In genomic region chr4:126592088-126592487, GRCh38 we compare ENCODE assay signal across 17 cellular contexts.
A peak's percentile ranks its signal among the peaks of the same experiment; 100 is the strongest.
DNase-seq lines count a peak whose midpoint lies in the region; ATAC-seq and TF ChIP-seq lines count a peak whose summit lies in the region.
"Had no signal": no experiment of that assay in that cellular context is flagged by ENCODE, and none has a peak within 500 bp of the region (broad histone marks: within the 10 kb centered on the region; RNA-seq: fewer than 3 reads in every experiment).

No MANE protein-coding gene starts in this region.

- peaks cover 5% of the 10 kb centered on the region for H3K36me3 Mint-ChIP-seq in chondrocyte (ENCODE audit: low read depth)
- H3K36me3 Mint-ChIP-seq in effector memory CD8-positive, alpha-beta T cell (ENCODE audit: insufficient read depth), result no peaks in the 10 kb centered on the region
- H3K36me3 Mint-ChIP-seq: natural killer cell had no signal

- no peaks in the 10 kb centered on the region for H3K36me3 ChIP-seq in lower lobe of right lung

- peak in 1 of 2 donors; percentile 47 for ATAC-seq in lower lobe of right lung
- no peak for ATAC-seq in effector memory CD8-positive, alpha-beta T cell (replicated peaks)
- no peak for ATAC-seq in GM18870 (IDR thresholded peaks at IDR 0.05; ENCODE audit: unreplicated experiment)
- no peak for ATAC-seq in GM18873 (IDR thresholded peaks at IDR 0.05; ENCODE audit: low FRiP score, unreplicated experiment)
- ATAC-seq: activated CD4-positive, CD25-positive, alpha-beta regulatory T cell treated with anti-CD3 and anti-CD28 coated beads, Interleukin-2, amount 50 U/mL, for 24 hours; GM12878; natural killer cell; stimulated activated naive CD8-positive, alpha-beta T cell treated with anti-CD3 and anti-CD28 coated beads, Interleukin-15, Interleukin-2, amounts not matched to agents 100 U/mL and 50 U/mL, for 24 hours had no signal

- H3K4me1 Mint-ChIP-seq in chondrocyte (ENCODE audit: low read depth), result peaks cover 12% of the 10 kb centered on the region
- H3K4me1 Mint-ChIP-seq in effector memory CD8-positive, alpha-beta T cell (ENCODE audit: low read depth in 2 of 2), result no peaks in the 10 kb centered on the region
- H3K4me1 Mint-ChIP-seq: natural killer cell had no signal

- H3K27ac ChIP-seq in lower lobe of right lung, result no peak overlapping the region

- DNase-seq in AG10803 (ENCODE audit: low read depth), result no peak
- peak; percentile 8 for DNase-seq in LHCN-M2 (ENCODE audit: low read depth)
- DNase-seq in chondrocyte (ENCODE audit: low spot score), result no peak
- DNase-seq in lower lobe of right lung, result no peak
- no peak for DNase-seq in effector memory CD8-positive, alpha-beta T cell
- no peak for DNase-seq in AG08396 (ENCODE audit: low spot score)
- DNase-seq: activated effector memory CD4-positive, alpha-beta T cell treated with anti-CD3 and anti-CD28 coated beads, Interleukin-2, amount 50 U/mL, for 16 hours; COR-L47; cortex of kidney; natural killer cell; NCI-H2029 treated with DMSO at 0.1 percent for 48 hours; RPMI8226; stimulated activated naive CD8-positive, alpha-beta T cell treated with anti-CD3 and anti-CD28 coated beads, Interleukin-15, Interleukin-2, amounts not matched to agents 100 U/mL and 50 U/mL, for 24 hours had no signal

- H3K4me3 Mint-ChIP-seq in chondrocyte (ENCODE audit: unreplicated experiment), result no peak overlapping the region
- H3K4me3 Mint-ChIP-seq in effector memory CD8-positive, alpha-beta T cell, result no peak overlapping the region
- H3K4me3 Mint-ChIP-seq: natural killer cell had no signal

- H3K9me3 ChIP-seq in lower lobe of right lung, result no peaks in the 10 kb centered on the region

- peaks cover 14% of the 10 kb centered on the region for H3K9me3 Mint-ChIP-seq in chondrocyte (ENCODE audit: low read depth)
- peaks cover 8 to 9% of the 10 kb centered on the region in 2 donors for H3K9me3 Mint-ChIP-seq in effector memory CD8-positive, alpha-beta T cell

- H3K4me3 ChIP-seq in AG10803 (ENCODE audit: low read length) (no peak overlapping the region), lower lobe of right lung (no peak overlapping the region)
- H3K4me3 ChIP-seq: GM12878 had no signal

- no peak overlapping the region for H3K27ac Mint-ChIP-seq in chondrocyte (ENCODE audit: unreplicated experiment)
- no peak overlapping the region for H3K27ac Mint-ChIP-seq in effector memory CD8-positive, alpha-beta T cell
- H3K27ac Mint-ChIP-seq: natural killer cell had no signal

- intact Hi-C loops in lower lobe of right lung (cut with DNase I), result no loop called here

- no peaks in the 10 kb centered on the region for H3K27me3 Mint-ChIP-seq in chondrocyte (ENCODE audit: low read depth)
- no peaks in the 10 kb centered on the region for H3K27me3 Mint-ChIP-seq in effector memory CD8-positive, alpha-beta T cell

- TF ChIP-seq CTCF in AG10803 (conservative IDR thresholded peaks at IDR 0.05; ENCODE audit: low read length) (peak; percentile 30), chondrocyte (IDR thresholded peaks at IDR 0.05) (peak; percentile 75), lower lobe of right lung (IDR thresholded peaks at IDR 0.05) (peak; percentile 25)

- H3K4me1 ChIP-seq in lower lobe of right lung, result no peaks in the 10 kb centered on the region

- no peaks in the 10 kb centered on the region for H3K27me3 ChIP-seq in lower lobe of right lung (ENCODE audit: low read depth)

Comparison
In these comparisons a context has a peak if more than half of its experiments do, and no peak if none do; other contexts are left out.
1. CTCF ChIP-seq: peak in every context shown above with its lines; median percentile 75 in chondrocyte; 30 in AG10803; 25 in lower lobe of right lung.